Comparison of ENCODE assay signal across 19 cellular contexts in genomic region chr12:48767521-48767920, GRCh38.
"Had no signal": no experiment of that assay in that cellular context is flagged by ENCODE, and none has a peak within 500 bp of the region (broad histone marks: within the 10 kb centered on the region; RNA-seq: fewer than 3 reads in every experiment).

No MANE protein-coding gene starts in this region.

- H3K36me3 Mint-ChIP-seq: naive B cell, T-cell had no signal

- H3K9me3 Mint-ChIP-seq: activated naive CD4-positive, alpha-beta T cell treated with anti-CD3 and anti-CD28 coated beads for 36 hours; activated T-cell treated with anti-CD3 and anti-CD28 coated beads, Interleukin-2, amount 50 U/mL, for 4 hours; naive B cell; T-cell had no signal

- H3K36me3 ChIP-seq: ovary had no signal

- H3K27ac ChIP-seq: psoas muscle had no signal

- H3K27ac Mint-ChIP-seq: activated naive CD4-positive, alpha-beta T cell treated with anti-CD3 and anti-CD28 coated beads for 36 hours; naive B cell; T-cell had no signal

- H3K4me3 ChIP-seq: breast epithelium, esophagus squamous epithelium, mucosa of descending colon, ovary, psoas muscle, tibial nerve had no signal

- ATAC-seq: activated CD4-positive, CD25-positive, alpha-beta regulatory T cell treated with anti-CD3 and anti-CD28 coated beads, Interleukin-2, amount 50 U/mL, for 24 hours; activated T-cell treated with anti-CD3 and anti-CD28 coated beads, Interleukin-2, amount 50 U/mL, for 4 hours; mucosa of descending colon; SK-N-SH treated with all-trans-retinoic acid at 6 μM for 48 hours; T-cell had no signal

- H3K9me3 ChIP-seq: breast epithelium, esophagus squamous epithelium, mucosa of descending colon, ovary, psoas muscle, tibial nerve had no signal

- H3K27me3 ChIP-seq: breast epithelium, esophagus squamous epithelium, ovary, tibial nerve had no signal

- DNase-seq: activated CD4-positive, alpha-beta T cell treated with anti-CD3 and anti-CD28 coated beads, Interleukin-2, amount 50 U/mL, for 1 hour; activated CD8-positive, alpha-beta memory T cell treated with anti-CD3 and anti-CD28 coated beads, Interleukin-2, amount 50 U/mL, for 4 hours; activated naive CD4-positive, alpha-beta T cell treated with anti-CD3 and anti-CD28 coated beads for 36 hours; activated T-cell treated with anti-CD3 and anti-CD28 coated beads, Interleukin-2, amount 50 U/mL, for 4 hours; cerebellar nuclear complex; dermis blood vessel endothelial cell; effector memory CD4-positive, alpha-beta T cell; esophagus squamous epithelium; mucosa of descending colon; naive B cell; stimulated activated naive CD4-positive, alpha-beta T cell treated with Interleukin-2 at 50 U/mL for 16 hours; T-cell; T-helper 9 cell had no signal

- H3K4me1 ChIP-seq: breast epithelium, psoas muscle had no signal

- H3K4me3 Mint-ChIP-seq: activated naive CD4-positive, alpha-beta T cell treated with anti-CD3 and anti-CD28 coated beads for 36 hours; activated T-cell treated with anti-CD3 and anti-CD28 coated beads, Interleukin-2, amount 50 U/mL, for 4 hours; naive B cell; T-cell had no signal
